8 cellular contexts compared by ENCODE assay signal in the genomic region with DNA sequence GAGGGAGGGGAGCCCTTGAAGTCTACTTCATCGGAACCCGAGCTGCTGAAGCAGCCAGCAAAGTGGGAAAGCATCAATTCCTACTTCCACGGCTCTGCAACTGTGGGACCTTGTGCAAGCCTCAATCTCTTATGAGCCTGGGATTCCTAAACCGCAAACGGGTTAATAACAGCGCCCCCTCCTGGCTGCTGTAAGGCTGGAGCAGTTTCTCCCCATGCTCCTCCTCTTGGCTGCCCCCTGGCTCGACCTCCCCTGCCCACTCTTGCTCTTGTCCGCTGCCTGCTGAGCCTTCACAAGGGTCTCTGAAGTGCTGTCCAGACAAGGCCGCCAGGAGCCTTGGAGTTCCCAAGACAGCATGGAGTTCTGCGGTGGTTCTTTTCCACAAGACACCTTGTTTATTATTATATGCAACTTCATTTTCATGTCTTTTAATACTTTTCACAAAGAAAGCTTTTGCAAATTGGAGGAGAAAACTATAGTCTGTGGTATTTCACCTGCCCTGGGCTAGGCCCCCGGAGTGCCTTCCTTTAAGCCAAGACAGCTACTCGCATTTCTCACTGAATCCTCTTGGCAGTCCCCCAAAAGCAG.
DNase-seq lines count a peak whose midpoint lies in the region; ATAC-seq and TF ChIP-seq lines count a peak whose summit lies in the region.

No MANE protein-coding gene starts in this region.

- DNase-seq in AG04450 (ENCODE audit: low read depth, low spot score) = no peak
- peak; percentile 45 for DNase-seq in RPMI8226
- peak; percentile 64 for DNase-seq in iPS DF 6.9 (ENCODE audit: low read depth, low spot score)
- DNase-seq in naive thymus-derived CD8-positive, alpha-beta T cell = no peak
- DNase-seq in cerebellum (ENCODE audit: low spot score) = no peak
- DNase-seq in cortex of kidney (lab: John Stamatoyannopoulos, UW) = no peak

- TF ChIP-seq CTCF in AG04450 (IDR thresholded peaks at IDR 0.05; ENCODE audit: low read depth, low read length) (peak; percentile 28; the same call in 1 of the 2 replicates), GM12874 (IDR thresholded peaks at IDR 0.05; ENCODE audit: insufficient read depth, low read depth, low read length) (peak; percentile 66)

- H3K27me3 Mint-ChIP-seq in naive thymus-derived CD8-positive, alpha-beta T cell = peaks cover 0 to 19% (median 4%) of the 10 kb centered on the region in 5 donors

- no peaks in the 10 kb centered on the region for H3K4me1 Mint-ChIP-seq in naive thymus-derived CD8-positive, alpha-beta T cell

- peaks cover 13% of the 10 kb centered on the region; the same call in 1 of the 2 replicates for H3K4me1 ChIP-seq in iPS DF 6.9 (ENCODE audit: control insufficient read depth, insufficient read depth, low read length)

- H3K27ac Mint-ChIP-seq in naive thymus-derived CD8-positive, alpha-beta T cell = no peak overlapping the region

- CTCF ChIA-PET in AG04450 (lab: Charles Lee) = interaction anchor here (0.6 to 1.4 kb wide), 3 partner anchors 18 to 1161 kb away, joined by 3 to 4 read pairs (median 4); no protein-coding TSS in a partner anchor

- no peaks in the 10 kb centered on the region for H3K36me3 ChIP-seq in iPS DF 6.9 (ENCODE audit: control insufficient read depth, insufficient read depth, low read length)

- ATAC-seq in naive thymus-derived CD8-positive, alpha-beta T cell = no peak
- ATAC-seq in HG02840 (IDR thresholded peaks at IDR 0.05; ENCODE audit: low FRiP score, unreplicated experiment) = no peak

- no peaks in the 10 kb centered on the region for H3K9me3 Mint-ChIP-seq in naive thymus-derived CD8-positive, alpha-beta T cell

- POLR2A ChIA-PET in AG04450 (lab: Yijun Ruan, JAX) = no interaction called here
- POLR2A ChIA-PET in naive thymus-derived CD8-positive, alpha-beta T cell (lab: Charles Lee) = no interaction called here

- H3K27me3 ChIP-seq in AG04450 (ENCODE audit: control insufficient read depth, insufficient read depth, low read length) (peaks cover 7% of the 10 kb centered on the region), iPS DF 6.9 (ENCODE audit: control insufficient read depth, insufficient read depth, low read length) (no peaks in the 10 kb centered on the region)

- no peaks in the 10 kb centered on the region for H3K36me3 Mint-ChIP-seq in naive thymus-derived CD8-positive, alpha-beta T cell

- H3K4me3 ChIP-seq in AG04450 (ENCODE audit: low read depth, low read length) (no peak overlapping the region), iPS DF 6.9 (ENCODE audit: low read length) (no peak overlapping the region)

- WGBS in iPS DF 6.9 (ENCODE audit: insufficient coverage, insufficient read length) = no CpG with 5 or more reads among the region's 12 CpGs

- no peak overlapping the region for H3K27ac ChIP-seq in AG04450 (ENCODE audit: low read depth, low read length)
- no peak overlapping the region for H3K27ac ChIP-seq in iPS DF 6.9 (ENCODE audit: low read length)

- H3K4me3 Mint-ChIP-seq in naive thymus-derived CD8-positive, alpha-beta T cell = no peak overlapping the region

- no peaks in the 10 kb centered on the region for H3K9me3 ChIP-seq in AG04450 (ENCODE audit: control insufficient read depth, insufficient read depth, low read length)
- H3K9me3 ChIP-seq in iPS DF 6.9 (ENCODE audit: control insufficient read depth, insufficient read depth, low read length) = no peaks in the 10 kb centered on the region

Comparison
In these comparisons a context has a peak if more than half of its experiments do, and no peak if none do; other contexts are left out.
1. DNase-seq: peak in RPMI8226 (single experiment) and iPS DF 6.9 (single experiment); none in AG04450 (single experiment), naive thymus-derived CD8-positive, alpha-beta T cell (0 of 10), cerebellum (single experiment) and cortex of kidney (single experiment).